In genomic region chr2:86476918-86477317, GRCh38 we compare ENCODE assay signal across 30 cellular contexts. TPM values are rescaled to one million over a fixed set of nuclear protein-coding genes. Genes with fewer than 3 reads are reported as not detected.
A peak's percentile ranks its signal among the peaks of the same experiment; 100 is the strongest.
DNase-seq lines count a peak whose midpoint lies in the region; ATAC-seq, FAIRE-seq and TF ChIP-seq lines count a peak whose summit lies in the region.
"Had no signal": no experiment of that assay in that cellular context is flagged by ENCODE, and none has a peak within 500 bp of the region (broad histone marks: within the 10 kb centered on the region; RNA-seq: fewer than 3 reads in every experiment).

No MANE protein-coding gene starts in this region.

- no peak overlapping the region for H3K4ac ChIP-seq in mesenchymal stem cell (ENCODE audit: low read depth in 1 of 2, low read length in 2 of 2)

- H3K4me1 Mint-ChIP-seq in CD4-positive, CD25-positive, alpha-beta regulatory T cell = peaks cover 13 to 28% (median 19%) of the 10 kb centered on the region in 4 donors
- peaks cover 45% of the 10 kb centered on the region for H3K4me1 Mint-ChIP-seq in HFFc6 (ENCODE audit: low read depth)

- no peak for FAIRE-seq in H54 (lab: Jason Lieb, UNC)
- FAIRE-seq: colon, HTR-8/SVneo had no signal

- H3K4me1 ChIP-seq in CD4-positive, CD25-positive, alpha-beta regulatory T cell (ENCODE audit: control insufficient read depth, insufficient read depth, low read length, poor library complexity, severe bottlenecking) = no peaks in the 10 kb centered on the region
- H3K4me1 ChIP-seq in mesenchymal stem cell (ENCODE audit: control insufficient read depth, insufficient read depth, low read depth, low read length) = no peaks in the 10 kb centered on the region

- no peak overlapping the region for H3K4me3 ChIP-seq in CD4-positive, CD25-positive, alpha-beta regulatory T cell (ENCODE audit: low read depth, low read length)
- H3K4me3 ChIP-seq in epithelial cell of proximal tubule (ENCODE audit: low read depth, low read length) (no peak overlapping the region), mesenchymal stem cell (ENCODE audit: insufficient read depth in 1 of 2, low read depth in 1 of 2, low read length in 2 of 2) (no peak overlapping the region)
- H3K4me3 ChIP-seq: breast epithelium, esophagus muscularis mucosa, hepatocyte, SK-N-MC, skin epidermis had no signal

- H3K36me3 Mint-ChIP-seq in CD4-positive, CD25-positive, alpha-beta regulatory T cell = peaks cover 76% of the 10 kb centered on the region
- H3K36me3 Mint-ChIP-seq in HFFc6 (ENCODE audit: low read depth) = peaks cover 46% of the 10 kb centered on the region

- H3K4me2 ChIP-seq in mesenchymal stem cell (ENCODE audit: low read length, poor library complexity, severe bottlenecking) = no peak overlapping the region
- H3K4me2 ChIP-seq: hepatocyte, KMS-11 had no signal

- no peak for DNase-seq in CD4-positive, CD25-positive, alpha-beta regulatory T cell
- no peak for DNase-seq in HFFc6
- peak; percentile 4 for DNase-seq in epithelial cell of proximal tubule (ENCODE audit: low read depth)
- DNase-seq in mesenchymal stem cell = no peak
- DNase-seq in H54 (ENCODE audit: insufficient read length, low spot score) = no peak
- DNase-seq in NCI-H1048 (lab: John Stamatoyannopoulos, UW) = no peak
- DNase-seq: ACHN; activated CD8-positive, alpha-beta T cell treated with anti-CD3 and anti-CD28 coated beads for 36 hours; activated naive CD8-positive, alpha-beta T cell treated with anti-CD3 and anti-CD28 coated beads, Interleukin-2, amount 10 ng/mL, durations not matched to agents 7 days and 5 days; Calu3; DND-41; foreskin melanocyte; midbrain; naive thymus-derived CD8-positive, alpha-beta T cell; NCI-H1417 treated with DMSO at 0.1 percent for 48 hours; NCI-H446 treated with DMSO at 0.1 percent for 48 hours; NCI-H82; occipital lobe had no signal

- no peaks in the 10 kb centered on the region for H3K9me3 ChIP-seq in CD4-positive, CD25-positive, alpha-beta regulatory T cell (ENCODE audit: control insufficient read depth in 2 of 2, low read length in 2 of 2)
- no peaks in the 10 kb centered on the region for H3K9me3 ChIP-seq in mesenchymal stem cell (ENCODE audit: control insufficient read depth, low read length)
- H3K9me3 ChIP-seq: breast epithelium, esophagus muscularis mucosa had no signal

- 95% methylated on average over 3 of the region's 3 CpGs for WGBS in mesenchymal stem cell

- no peak overlapping the region for H4K8ac ChIP-seq in mesenchymal stem cell (ENCODE audit: low read length)

- no peak overlapping the region for H2BK120ac ChIP-seq in mesenchymal stem cell (ENCODE audit: low read depth, low read length)

- no peak overlapping the region for H3K23ac ChIP-seq in mesenchymal stem cell (ENCODE audit: low read length in 2 of 2)

- H2BK12ac ChIP-seq in mesenchymal stem cell (ENCODE audit: low read length in 2 of 2) = no peak overlapping the region

- no peak for TF ChIP-seq CTCF in HFFc6 (IDR thresholded peaks at IDR 0.05)
- no peak for TF ChIP-seq CTCF in epithelial cell of proximal tubule (conservative IDR thresholded peaks at IDR 0.05; ENCODE audit: low read depth, low read length)

- no peak overlapping the region for H2BK15ac ChIP-seq in mesenchymal stem cell (ENCODE audit: low read depth, poor library complexity, severe bottlenecking)

- H4K91ac ChIP-seq in mesenchymal stem cell (ENCODE audit: low read length) = no peak overlapping the region

- H3K79me1 ChIP-seq in mesenchymal stem cell (replicated peaks; ENCODE audit: low read length, poor library complexity, severe bottlenecking) = peaks cover 26% of the 10 kb centered on the region

- H2AFZ ChIP-seq in mesenchymal stem cell (ENCODE audit: low read depth, low read length) = no peak overlapping the region
- H2AFZ ChIP-seq: hepatocyte had no signal

- peak overlapping the region in 2 of 3 donors; percentile 42 to 77 for H3K27ac Mint-ChIP-seq in CD4-positive, CD25-positive, alpha-beta regulatory T cell
- peak overlapping the region; percentile 67 for H3K27ac Mint-ChIP-seq in HFFc6
- H3K27ac Mint-ChIP-seq: type B pancreatic cell had no signal

- H3K36me3 ChIP-seq in CD4-positive, CD25-positive, alpha-beta regulatory T cell (ENCODE audit: control insufficient read depth, insufficient read depth, low read length) = peaks cover 97% of the 10 kb centered on the region
- H3K36me3 ChIP-seq in mesenchymal stem cell (ENCODE audit: control insufficient read depth in 1 of 2, insufficient read depth in 2 of 2, low read depth in 1 of 2, low read length in 2 of 2) = peaks cover 21 to 89% of the 10 kb centered on the region in 2 experiments

- H3K14ac ChIP-seq in mesenchymal stem cell (ENCODE audit: low read length in 2 of 2) = no peak overlapping the region

- no peak overlapping the region for H2AK5ac ChIP-seq in mesenchymal stem cell (ENCODE audit: low read length, severe bottlenecking)

- no peak for ATAC-seq in CD4-positive, CD25-positive, alpha-beta regulatory T cell (ENCODE audit: low read depth in 2 of 2)
- ATAC-seq in HG02610 (IDR thresholded peaks at IDR 0.05; ENCODE audit: unreplicated experiment) (no peak), HG03045 (IDR thresholded peaks at IDR 0.05; ENCODE audit: unreplicated experiment) (no peak)
- ATAC-seq: activated CD8-positive, alpha-beta T cell treated with anti-CD3 and anti-CD28 coated beads for 36 hours; HCT116; naive thymus-derived CD8-positive, alpha-beta T cell had no signal

- H2BK5ac ChIP-seq in mesenchymal stem cell (ENCODE audit: low read depth, low read length, poor library complexity, severe bottlenecking) = no peak overlapping the region

- no peaks in the 10 kb centered on the region for H3K27me3 Mint-ChIP-seq in CD4-positive, CD25-positive, alpha-beta regulatory T cell
- H3K27me3 Mint-ChIP-seq in HFFc6 (ENCODE audit: insufficient read depth) = 0 out of 2 replicates have a peak, but pooled peaks cover 1% of the 10 kb centered on the region
- H3K27me3 Mint-ChIP-seq: activated CD8-positive, alpha-beta T cell treated with anti-CD3 and anti-CD28 coated beads for 36 hours; activated naive CD8-positive, alpha-beta T cell treated with anti-CD3 and anti-CD28 coated beads, Interleukin-2, amount 10 ng/mL, durations not matched to agents 7 days and 5 days; naive thymus-derived CD8-positive, alpha-beta T cell; type B pancreatic cell had no signal

- H3K27me3 ChIP-seq in CD4-positive, CD25-positive, alpha-beta regulatory T cell (ENCODE audit: control insufficient read depth, insufficient read depth, low read length) = no peaks in the 10 kb centered on the region
- no peaks in the 10 kb centered on the region for H3K27me3 ChIP-seq in mesenchymal stem cell (ENCODE audit: control insufficient read depth in 1 of 2, insufficient read depth in 1 of 2, low read length in 2 of 2)
- H3K27me3 ChIP-seq: breast epithelium, esophagus muscularis mucosa, hepatocyte had no signal

- no peak overlapping the region for H3K4me3 Mint-ChIP-seq in CD4-positive, CD25-positive, alpha-beta regulatory T cell
- no peak overlapping the region for H3K4me3 Mint-ChIP-seq in HFFc6
- H3K4me3 Mint-ChIP-seq: activated CD8-positive, alpha-beta T cell treated with anti-CD3 and anti-CD28 coated beads for 36 hours; activated naive CD8-positive, alpha-beta T cell treated with anti-CD3 and anti-CD28 coated beads, Interleukin-2, amount 10 ng/mL, durations not matched to agents 7 days and 5 days; naive thymus-derived CD8-positive, alpha-beta T cell; type B pancreatic cell had no signal

- no peak overlapping the region for H3K18ac ChIP-seq in mesenchymal stem cell (ENCODE audit: low read depth in 1 of 2, low read length in 2 of 2)

- H3K27ac ChIP-seq in CD4-positive, CD25-positive, alpha-beta regulatory T cell (ENCODE audit: insufficient read depth, low read length, poor library complexity, severe bottlenecking) = no peak overlapping the region
- no peak overlapping the region for H3K27ac ChIP-seq in mesenchymal stem cell (ENCODE audit: low read length, poor library complexity, severe bottlenecking)
- H3K27ac ChIP-seq: breast epithelium, esophagus muscularis mucosa, hepatocyte, KMS-11, SK-N-MC, skin epidermis had no signal

- no peaks in the 10 kb centered on the region for H3K9me3 Mint-ChIP-seq in CD4-positive, CD25-positive, alpha-beta regulatory T cell
- H3K9me3 Mint-ChIP-seq in HFFc6 = no peaks in the 10 kb centered on the region
- H3K9me3 Mint-ChIP-seq: activated CD8-positive, alpha-beta T cell treated with anti-CD3 and anti-CD28 coated beads for 36 hours; activated naive CD8-positive, alpha-beta T cell treated with anti-CD3 and anti-CD28 coated beads, Interleukin-2, amount 10 ng/mL, durations not matched to agents 7 days and 5 days; naive thymus-derived CD8-positive, alpha-beta T cell; type B pancreatic cell had no signal

- peak overlapping the region; percentile 47 for H3K9ac ChIP-seq in mesenchymal stem cell (ENCODE audit: low read length)
- H3K9ac ChIP-seq: KMS-11 had no signal

- no peak for TF ChIP-seq POLR2A in H54 (IDR thresholded peaks at IDR 0.05; ENCODE audit: low read depth, low read length)

RNA-seq across cellular contexts. Expression of gene KDM3A, which starts 35.7 kb away (rescaled TPM):
- 138 TPM for total RNA-seq in CD4-positive, CD25-positive, alpha-beta regulatory T cell
- polyA plus RNA-seq in CD4-positive, CD25-positive, alpha-beta regulatory T cell = 10 to 100 TPM; 22.7 to 32.9 (median 28.5) TPM
- 10 to 100 TPM; 17.6 to 25.1 (median 21.3) TPM for total RNA-seq in HFFc6 (2021; fragmentation: NEBNext Ultra II Directional; extraction: Animal tissue kit (Norgen Biotek cat#: 25700))
- 14.5 and 19.8 TPM in 2 replicates for total RNA-seq in epithelial cell of proximal tubule
- polyA plus RNA-seq in mesenchymal stem cell (2013, experiment 1 of 2) = 14.3 TPM
- 14.2 TPM for polyA plus RNA-seq in mesenchymal stem cell (2013, experiment 2 of 2)
